ENCODE assay signal across 9 cellular contexts in genomic region chr2:88452980-88453582, GRCh38. TPM values are rescaled to one million over a fixed set of nuclear protein-coding genes. Genes with fewer than 3 reads are reported as not detected.
DNase-seq lines count a peak whose midpoint lies in the region; ATAC-seq and TF ChIP-seq lines count a peak whose summit lies in the region.
"Had no signal": no experiment of that assay in that cellular context is flagged by ENCODE, and none has a peak within 500 bp of the region (broad histone marks: within the 10 kb centered on the region; RNA-seq: fewer than 3 reads in every experiment).

No MANE protein-coding gene starts in this region.

- DNase-seq in EH (ENCODE audit: low read depth) (peak; percentile 13), NCI-H2227 treated with DMSO at 0.1 percent for 48 hours (lab: John Stamatoyannopoulos, UW) (peak; percentile 42), cerebellar cortex (ENCODE audit: low spot score) (peak; percentile 4), osteoblast (ENCODE audit: insufficient read length, low spot score, missing footprints) (no peak), lower leg skin (ENCODE audit: low spot score in 2 of 2) (no peak)
- DNase-seq: OCI-M1 had no signal

- no peak overlapping the region for H3K4me2 ChIP-seq in osteoblast (ENCODE audit: insufficient read depth, low read length)

- H3K27ac Mint-ChIP-seq in nephron, result no peak overlapping the region

- H3K4me1 ChIP-seq in osteoblast (ENCODE audit: insufficient read depth, low read length), result no peaks in the 10 kb centered on the region

- peaks cover 94% of the 10 kb centered on the region for H3K27me3 Mint-ChIP-seq in nephron (ENCODE audit: low read depth)

- no peaks in the 10 kb centered on the region for H4K20me1 ChIP-seq in osteoblast (ENCODE audit: insufficient read depth, low read length)

- intact Hi-C loops in lower leg skin (cut with DNase I; ENCODE audit: low total_unique reads), result no loop called here

- H3K27ac ChIP-seq in osteoblast (ENCODE audit: low read depth, low read length), result no peak overlapping the region

- WGBS in lower leg skin, 2 donors, result 8 to 9% methylated on average over 29 of the region's 29 CpGs

- H3K79me2 ChIP-seq in osteoblast (ENCODE audit: insufficient read depth, low read length), result no peaks in the 10 kb centered on the region

- H3K9me3 ChIP-seq in osteoblast (ENCODE audit: low read depth, low read length), result no peaks in the 10 kb centered on the region

- H3K36me3 ChIP-seq in osteoblast (ENCODE audit: insufficient read depth, low read length), result no peaks in the 10 kb centered on the region

- TF ChIP-seq POLR2A in lower leg skin (IDR thresholded peaks at IDR 0.05), result no peak

- peak overlapping the region; percentile 68 to 81 (median 81) for H3K4me3 Mint-ChIP-seq in nephron

- H2AFZ ChIP-seq in osteoblast (ENCODE audit: low read length), result no peak overlapping the region

- ATAC-seq in HG03095 (IDR thresholded peaks at IDR 0.05; ENCODE audit: unreplicated experiment) (no peak), GM19328 (IDR thresholded peaks at IDR 0.05; ENCODE audit: unreplicated experiment) (no peak)

- peaks cover 48% of the 10 kb centered on the region for H3K27me3 ChIP-seq in osteoblast (ENCODE audit: insufficient read depth, low read length)

- H3K4me3 ChIP-seq in osteoblast (ENCODE audit: insufficient read depth, low read length) (no peak overlapping the region), lower leg skin (ENCODE audit: low read depth, poor library complexity, severe bottlenecking) (no peak overlapping the region)

- H3K4me1 Mint-ChIP-seq in nephron, result peaks cover 6% of the 10 kb centered on the region

- no peaks in the 10 kb centered on the region for H3K9me3 Mint-ChIP-seq in nephron

- H3K36me3 Mint-ChIP-seq in nephron (ENCODE audit: low read depth), result no peaks in the 10 kb centered on the region

- TF ChIP-seq CTCF in nephron (IDR thresholded peaks at IDR 0.05; ENCODE audit: unreplicated experiment in 3 of 3) (no peak), osteoblast (IDR thresholded peaks at IDR 0.05; ENCODE audit: extremely low read depth, low read depth, low read length) (no peak), lower leg skin (IDR thresholded peaks at IDR 0.05) (no peak)

RNA-seq across cellular contexts. Expression of gene FOXI3, which starts 0.6 kb away (rescaled TPM):
- total RNA-seq in osteoblast (not detected in 2 replicates), lower leg skin (1 to 10 TPM in 1 of 4 donors, not detected in 3; 2.2 TPM)

Comparison
In these comparisons a context has a peak if more than half of its experiments do, and no peak if none do; other contexts are left out.
1. DNase-seq: peak in EH (single experiment), NCI-H2227 treated with DMSO at 0.1 percent for 48 hours (single experiment) and cerebellar cortex (single experiment); none in osteoblast (single experiment) and lower leg skin (0 of 2).